ENCODE assay signal across 17 cellular contexts in the genomic region with DNA sequence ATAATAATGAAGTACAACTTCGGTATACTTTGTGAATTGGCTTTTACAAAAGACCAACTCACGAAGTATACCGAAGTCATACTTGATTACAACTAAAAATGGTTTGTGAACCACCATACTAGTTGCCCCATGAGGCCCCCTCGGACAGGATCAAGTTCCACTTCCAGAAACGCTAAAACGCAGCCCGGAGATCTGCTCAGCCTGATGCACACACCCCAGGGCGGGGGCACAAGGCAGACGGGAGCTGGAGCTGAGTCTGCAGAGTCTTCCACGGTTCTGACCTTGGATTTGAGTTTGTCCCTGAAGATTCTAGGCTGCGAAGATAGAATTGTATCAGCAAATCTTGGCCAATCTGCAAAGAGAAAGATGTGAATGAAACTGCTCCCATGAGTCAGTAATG.
A peak's percentile ranks its signal among the peaks of the same experiment; 100 is the strongest.
DNase-seq lines count a peak whose midpoint lies in the region; ATAC-seq and TF ChIP-seq lines count a peak whose summit lies in the region.
"Had no signal": no experiment of that assay in that cellular context is flagged by ENCODE, and none has a peak within 500 bp of the region (broad histone marks: within the 10 kb centered on the region; RNA-seq: fewer than 3 reads in every experiment).

No MANE protein-coding gene starts in this region.

- H3K36me3 Mint-ChIP-seq in CD8-positive, alpha-beta T cell: no peaks in the 10 kb centered on the region
- H3K36me3 Mint-ChIP-seq: CD4-positive, alpha-beta memory T cell had no signal

- no peaks in the 10 kb centered on the region for H3K4me1 Mint-ChIP-seq in CD8-positive, alpha-beta T cell (ENCODE audit: low read depth)
- H3K4me1 Mint-ChIP-seq: CD4-positive, alpha-beta memory T cell had no signal

- H3K27ac Mint-ChIP-seq in CD8-positive, alpha-beta T cell: no peak overlapping the region
- H3K27ac Mint-ChIP-seq: CD4-positive, alpha-beta memory T cell had no signal

- H3K27me3 Mint-ChIP-seq in CD8-positive, alpha-beta T cell (ENCODE audit: low read depth): peaks cover 13% of the 10 kb centered on the region

- no peak overlapping the region for H3K4me3 ChIP-seq in dorsolateral prefrontal cortex
- H3K4me3 ChIP-seq in CD8-positive, alpha-beta T cell (ENCODE audit: low read depth, low read length): no peak overlapping the region
- H3K4me3 ChIP-seq: A549 had no signal

- CTCF ChIA-PET in HEK293T (lab: Yijun Ruan, JAX): interaction anchor here (0.9 to 1.4 kb wide), 3 partner anchors 14 to 209 kb away, joined by 3 to 4 read pairs (median 4); no protein-coding TSS in a partner anchor
- CTCF ChIA-PET in CD8-positive, alpha-beta T cell (lab: Charles Lee): no interaction called here

- intact Hi-C loops in dorsolateral prefrontal cortex (cut with DNase I): loop anchor here in 1 of 2 donors (5.0 kb wide), 1 partner anchor 57 kb away; no protein-coding TSS in a partner anchor
- intact Hi-C loops in CD8-positive, alpha-beta T cell (cut with DNase I, micrococcal nuclease): no loop called here

- peaks cover 0 to 7% (median 0%) of the 10 kb centered on the region in 45 donors for H3K27me3 ChIP-seq in dorsolateral prefrontal cortex
- H3K27me3 ChIP-seq in CD8-positive, alpha-beta T cell (ENCODE audit: insufficient read depth, low read length): no peaks in the 10 kb centered on the region
- H3K27me3 ChIP-seq: BE2C had no signal

- ATAC-seq in CD8-positive, alpha-beta T cell: no peak
- no peak for ATAC-seq in HG02623 (IDR thresholded peaks at IDR 0.05; ENCODE audit: unreplicated experiment)
- ATAC-seq: A549 had no signal

- H3K4me3 Mint-ChIP-seq in CD8-positive, alpha-beta T cell: no peak overlapping the region
- H3K4me3 Mint-ChIP-seq: CD4-positive, alpha-beta memory T cell had no signal

- H3K4me1 ChIP-seq in CD8-positive, alpha-beta T cell (ENCODE audit: insufficient read depth, low read length): no peaks in the 10 kb centered on the region
- H3K4me1 ChIP-seq: A549, BE2C had no signal

- no peaks in the 10 kb centered on the region for H3K9me3 ChIP-seq in CD8-positive, alpha-beta T cell (ENCODE audit: low read length)
- H3K9me3 ChIP-seq: A549, BE2C had no signal

- TF ChIP-seq CTCF in dorsolateral prefrontal cortex (IDR thresholded peaks at IDR 0.05 in 54 of 56, conservative IDR thresholded peaks at IDR 0.05 in 2 of 56; ENCODE audit: low read depth in 1 of 56, partially characterized antibody in 56 of 56): no peak
- TF ChIP-seq CTCF in CD8-positive, alpha-beta T cell (IDR thresholded peaks at IDR 0.05): no peak

- POLR2A ChIA-PET in HEK293T (lab: Yijun Ruan, JAX): no interaction called here
- POLR2A ChIA-PET in CD8-positive, alpha-beta T cell (lab: Charles Lee): no interaction called here

- DNase-seq in HEK293T (ENCODE audit: extremely low spot score) (peak; percentile 33), RPMI8226 (peak; percentile 15), dorsolateral prefrontal cortex (no peak), substantia nigra (lab: John Stamatoyannopoulos, UW) (no peak), NCI-H1092 (lab: John Stamatoyannopoulos, UW) (no peak)
- DNase-seq in CD8-positive, alpha-beta T cell: no peak
- DNase-seq: BE2C; CD4-positive, alpha-beta memory T cell; COR-L47; DMS153; DMS79 treated with DMSO at 0.1 percent for 48 hours; EL; HCEC 1CT had no signal

- no peaks in the 10 kb centered on the region for H3K9me3 Mint-ChIP-seq in CD8-positive, alpha-beta T cell
- H3K9me3 Mint-ChIP-seq: CD4-positive, alpha-beta memory T cell had no signal

- H3K27ac ChIP-seq in dorsolateral prefrontal cortex (peak overlapping the region in 35 of 59 donors; percentile 1 to 100 (median 95)), substantia nigra (ENCODE audit: low read depth, low read length, poor library complexity, severe bottlenecking) (peak overlapping the region; percentile 100)
- H3K27ac ChIP-seq in CD8-positive, alpha-beta T cell (ENCODE audit: low read depth, low read length): no peak overlapping the region
- H3K27ac ChIP-seq: A549, C4-2B, HL-60 had no signal

- no peaks in the 10 kb centered on the region for H3K36me3 ChIP-seq in CD8-positive, alpha-beta T cell (ENCODE audit: insufficient read depth, low read length)
- H3K36me3 ChIP-seq: BE2C had no signal

TF ChIP-seq in HEK293T, 16 proteins besides CTCF, POLR2A, EP300 and RAD21:
- TF ChIP-seq FOXA1 (IDR thresholded peaks at IDR 0.05) (no peak), L3MBTL2 (conservative IDR thresholded peaks at IDR 0.05) (no peak), TARDBP (IDR thresholded peaks at IDR 0.05) (no peak), PKNOX1 (IDR thresholded peaks at IDR 0.05) (no peak), SUZ12 (IDR thresholded peaks at IDR 0.05) (no peak), NFRKB (IDR thresholded peaks at IDR 0.05) (no peak), ZNF384 (IDR thresholded peaks at IDR 0.05) (no peak)
TF ChIP-seq in HEK293T: peak in this region for 0.

Comparison
In these comparisons a context has a peak if more than half of its experiments do, and no peak if none do; other contexts are left out.
1. DNase-seq: peak in HEK293T (single experiment) and RPMI8226 (single experiment); none in dorsolateral prefrontal cortex (0 of 10), substantia nigra (0 of 49), CD8-positive, alpha-beta T cell (0 of 7) and NCI-H1092 (single experiment).